ENCODE assay signal across 19 cellular contexts in genomic region chrX:2324116-2324515, GRCh38.
A peak's percentile ranks its signal among the peaks of the same experiment; 100 is the strongest.
DNase-seq lines count a peak whose midpoint lies in the region; ATAC-seq and TF ChIP-seq lines count a peak whose summit lies in the region.
"Had no signal": no experiment of that assay in that cellular context is flagged by ENCODE, and none has a peak within 500 bp of the region (broad histone marks: within the 10 kb centered on the region; RNA-seq: fewer than 3 reads in every experiment).

No MANE protein-coding gene starts in this region.

- H3K4me2 ChIP-seq in smooth muscle cell, result peak overlapping the region; percentile 31
- H3K4me2 ChIP-seq: GM23338, KMS-11 had no signal

- no peaks in the 10 kb centered on the region for H3K27me3 Mint-ChIP-seq in activated T-cell treated with anti-CD3 and anti-CD28 coated beads, Interleukin-2, amount 50 U/mL, for 24 hours
- H3K27me3 Mint-ChIP-seq in T-helper 17 cell, result no peaks in the 10 kb centered on the region
- H3K27me3 Mint-ChIP-seq in memory B cell, result no peaks in the 10 kb centered on the region

- H3K4me1 Mint-ChIP-seq in activated T-cell treated with anti-CD3 and anti-CD28 coated beads, Interleukin-2, amount 50 U/mL, for 24 hours (ENCODE audit: low read depth), result peaks cover 3% of the 10 kb centered on the region
- H3K4me1 Mint-ChIP-seq in T-helper 17 cell (peaks cover 2% of the 10 kb centered on the region), memory B cell (peaks cover 6% of the 10 kb centered on the region)
- H3K4me1 Mint-ChIP-seq: GM23338 had no signal

- TF ChIP-seq CTCF in smooth muscle cell (IDR thresholded peaks at IDR 0.05; ENCODE audit: borderline replicate concordance, insufficient read depth, poor library complexity, severe bottlenecking), result no peak

- H3K36me3 Mint-ChIP-seq in activated T-cell treated with anti-CD3 and anti-CD28 coated beads, Interleukin-2, amount 50 U/mL, for 24 hours (ENCODE audit: low read depth), result peaks cover 44% of the 10 kb centered on the region
- H3K36me3 Mint-ChIP-seq in T-helper 17 cell (ENCODE audit: low read depth), result no peaks in the 10 kb centered on the region
- H3K36me3 Mint-ChIP-seq in memory B cell, result peaks cover 5% of the 10 kb centered on the region

- no peaks in the 10 kb centered on the region for H3K4me1 ChIP-seq in smooth muscle cell (ENCODE audit: low read depth)

- H3F3A ChIP-seq in smooth muscle cell (ENCODE audit: low read depth), result peaks cover 5% of the 10 kb centered on the region

- 28% methylated on average over 8 of the region's 8 CpGs for WGBS in smooth muscle cell (ENCODE audit: low lambda C conversion rate)

- no peak overlapping the region for H3K9ac ChIP-seq in smooth muscle cell (ENCODE audit: low read depth)
- H3K9ac ChIP-seq: BLaER1, KMS-11 had no signal

- H3K9me3 Mint-ChIP-seq in activated T-cell treated with anti-CD3 and anti-CD28 coated beads, Interleukin-2, amount 50 U/mL, for 24 hours, result peaks cover 11% of the 10 kb centered on the region
- peaks cover 1% of the 10 kb centered on the region for H3K9me3 Mint-ChIP-seq in memory B cell

- no peak for DNase-seq in activated T-cell treated with anti-CD3 and anti-CD28 coated beads, Interleukin-2, amount 50 U/mL, for 24 hours
- no peak for DNase-seq in activated T-cell treated with anti-CD3 and anti-CD28 coated beads for 4 hours
- no peak for DNase-seq in T-helper 17 cell
- no peak for DNase-seq in memory B cell (ENCODE audit: low spot score in 2 of 2)
- no peak for DNase-seq in smooth muscle cell (lab: John Stamatoyannopoulos, UW; ENCODE audit: unreplicated experiment)
- no peak for DNase-seq in NCI-H1417 treated with DMSO at 0.1 percent for 48 hours (lab: John Stamatoyannopoulos, UW)
- DNase-seq: 8988T; DMS 273 treated with DMSO at 0.1 percent for 48 hours; GF-D8; NCI-H1436 treated with DMSO at 0.1 percent for 48 hours; NCI-H2029 treated with DMSO at 0.1 percent for 48 hours; NCI-H2171 treated with DMSO at 0.1 percent for 48 hours; NCI-H446 treated with DMSO at 0.1 percent for 48 hours; NK-92 treated with Interleukin-12 subunit alpha and Interleukin-12 subunit beta, amount 100 ng/mL, for 24 hours had no signal

- no peak overlapping the region for H3K4me3 ChIP-seq in smooth muscle cell
- H3K4me3 ChIP-seq: GM23338 had no signal

- H3K27me3 ChIP-seq in smooth muscle cell (ENCODE audit: low read depth), result no peaks in the 10 kb centered on the region
- H3K27me3 ChIP-seq: BLaER1 had no signal

- H3K9me3 ChIP-seq in T-helper 17 cell (ENCODE audit: control insufficient read depth, low read length, poor library complexity, severe bottlenecking) (no peaks in the 10 kb centered on the region), smooth muscle cell (replicated peaks; ENCODE audit: low read depth) (no peaks in the 10 kb centered on the region)

- peaks cover 3% of the 10 kb centered on the region for H3K79me2 ChIP-seq in smooth muscle cell (ENCODE audit: low read depth)

- no peak overlapping the region for H2AFZ ChIP-seq in smooth muscle cell (ENCODE audit: low read depth)
- H2AFZ ChIP-seq: GM23338 had no signal

- ATAC-seq in T-helper 17 cell (no peak), memory B cell (ENCODE audit: low read depth) (no peak), HG02642 (IDR thresholded peaks at IDR 0.05; ENCODE audit: poor library complexity, unreplicated experiment) (no peak), GM21367 (IDR thresholded peaks at IDR 0.05; ENCODE audit: unreplicated experiment) (no peak)
- ATAC-seq: GM23338 had no signal

- no peaks in the 10 kb centered on the region for H3K36me3 ChIP-seq in smooth muscle cell (ENCODE audit: low read depth)

- no peak overlapping the region for H3K27ac Mint-ChIP-seq in activated T-cell treated with anti-CD3 and anti-CD28 coated beads, Interleukin-2, amount 50 U/mL, for 24 hours
- peak overlapping the region; percentile 79 for H3K27ac Mint-ChIP-seq in T-helper 17 cell
- H3K27ac Mint-ChIP-seq in memory B cell, result peak overlapping the region; percentile 50
- H3K27ac Mint-ChIP-seq: GM23338 had no signal

- H3K4me3 Mint-ChIP-seq in activated T-cell treated with anti-CD3 and anti-CD28 coated beads, Interleukin-2, amount 50 U/mL, for 24 hours, result peak overlapping the region; percentile 10
- H3K4me3 Mint-ChIP-seq in T-helper 17 cell (peak overlapping the region; percentile 13), memory B cell (peak overlapping the region; percentile 49)
- H3K4me3 Mint-ChIP-seq: GM23338 had no signal

- no peak overlapping the region for H3K27ac ChIP-seq in smooth muscle cell (ENCODE audit: low read depth)
- H3K27ac ChIP-seq: KMS-11 had no signal

- H4K20me1 ChIP-seq in smooth muscle cell (ENCODE audit: low read depth), result peaks cover 14% of the 10 kb centered on the region
